Comparison of ENCODE assay signal across 10 cellular contexts in the genomic region with DNA sequence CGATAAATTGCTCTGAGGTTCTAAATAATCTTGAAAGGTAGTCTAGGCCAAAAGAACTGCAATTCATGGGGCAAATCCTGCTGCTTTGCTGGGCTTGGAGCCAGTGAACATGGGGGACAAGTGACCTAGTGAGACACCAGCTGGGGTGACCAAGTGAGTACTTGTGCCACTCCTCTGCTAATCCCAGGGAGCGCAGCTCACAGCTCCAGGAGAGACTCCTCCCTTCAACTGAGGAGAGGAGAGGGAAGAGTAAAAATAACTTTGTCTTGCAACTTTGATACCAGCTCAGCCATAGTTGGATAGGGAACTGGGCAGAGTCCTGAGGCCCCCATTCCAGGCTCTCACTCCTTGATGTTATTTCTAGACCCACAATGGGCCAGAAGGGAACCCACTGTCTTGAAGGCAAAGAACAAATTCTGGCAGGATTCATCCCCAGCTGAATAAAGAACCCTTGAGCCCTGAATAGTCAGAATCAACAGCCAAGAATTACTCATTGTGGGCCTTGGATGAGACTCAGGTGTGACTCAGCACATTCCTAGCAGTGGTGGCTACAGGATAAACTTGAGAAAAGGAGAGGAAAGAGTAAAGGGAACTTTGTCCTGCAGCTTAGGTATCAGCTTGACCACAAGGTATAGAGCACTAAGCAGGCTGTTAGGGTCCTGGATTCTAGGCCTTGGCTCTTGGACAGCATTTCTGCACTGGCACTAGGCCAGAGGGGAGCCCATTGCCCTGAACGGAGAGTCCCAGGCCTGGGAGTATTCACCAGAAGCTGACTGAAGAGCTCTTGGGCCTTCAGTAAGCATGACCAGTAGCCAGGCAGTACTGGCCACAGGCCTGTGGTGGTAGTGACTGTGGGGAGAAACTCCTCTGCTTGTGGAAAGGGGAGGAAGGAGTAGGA.
A peak's percentile ranks its signal among the peaks of the same experiment; 100 is the strongest.
DNase-seq lines count a peak whose midpoint lies in the region; TF ChIP-seq lines count a peak whose summit lies in the region.
"Had no signal": no experiment of that assay in that cellular context is flagged by ENCODE, and none has a peak within 500 bp of the region (broad histone marks: within the 10 kb centered on the region; RNA-seq: fewer than 3 reads in every experiment).

No MANE protein-coding gene starts in this region.

- no peaks in the 10 kb centered on the region for H3K27me3 ChIP-seq in skeletal muscle satellite cell (ENCODE audit: control insufficient read depth, insufficient read depth, low read length)

- POLR2A ChIA-PET in RWPE1 (lab: Yijun Ruan, JAX; ENCODE audit: low non-redundant PET) = no interaction called here

- no peaks in the 10 kb centered on the region for H3K9me3 ChIP-seq in skeletal muscle satellite cell (replicated peaks; ENCODE audit: low read length)

- H3K4me2 ChIP-seq in skeletal muscle satellite cell (ENCODE audit: low read length) = peak overlapping the region; percentile 47

- no peaks in the 10 kb centered on the region for H3K36me3 ChIP-seq in skeletal muscle satellite cell (ENCODE audit: insufficient read depth, low read length)

- H3K4me1 ChIP-seq in skeletal muscle satellite cell (ENCODE audit: control insufficient read depth, insufficient read depth, low read length) = peaks cover 19% of the 10 kb centered on the region

- DNase-seq in H4 (ENCODE audit: low spot score) (peak; percentile 83), RWPE1 (ENCODE audit: low spot score) (peak; percentile 82), fibroblast of peridontal ligament (ENCODE audit: extremely low read depth) (peak; percentile 50), RPMI8226 (no peak), NCI-H524 (lab: John Stamatoyannopoulos, UW) (no peak), MV-4-11 (lab: John Stamatoyannopoulos, UW) (no peak)
- DNase-seq: caudate nucleus; mucosa of descending colon; stimulated activated naive CD8-positive, alpha-beta T cell treated with anti-CD3 and anti-CD28 coated beads, Interleukin-15, Interleukin-2, amounts not matched to agents 100 U/mL and 50 U/mL, for 24 hours had no signal

- CTCF ChIA-PET in RWPE1 (lab: Yijun Ruan, JAX) = interaction anchor here (0.6 kb wide), 2 partner anchors 26 to 170 kb away, joined by 3 read pairs; no protein-coding TSS in a partner anchor

- no peak for TF ChIP-seq CTCF in RWPE1 (conservative IDR thresholded peaks at IDR 0.05; ENCODE audit: low read depth)

- H3K27ac ChIP-seq in RWPE1 = peak overlapping the region; percentile 71

- H3K4me3 ChIP-seq in skeletal muscle satellite cell (ENCODE audit: low read length) = peak overlapping the region; percentile 22
- H3K4me3 ChIP-seq: mucosa of descending colon had no signal

- H3K9ac ChIP-seq in skeletal muscle satellite cell (ENCODE audit: low read depth, low read length) = peak overlapping the region; percentile 23

Comparison
In these comparisons a context has a peak if more than half of its experiments do, and no peak if none do; other contexts are left out.
1. DNase-seq: peak in H4 (single experiment), RWPE1 (single experiment) and fibroblast of peridontal ligament (single experiment); none in RPMI8226 (single experiment), NCI-H524 (0 of 2) and MV-4-11 (single experiment).